ENCODE assay signal across 8 cellular contexts in genomic region chr12:52025301-52026172, GRCh38. TPM values are rescaled to one million over a fixed set of nuclear protein-coding genes. Genes with fewer than 3 reads are reported as not detected.
DNase-seq lines count a peak whose midpoint lies in the region; ATAC-seq and TF ChIP-seq lines count a peak whose summit lies in the region.

No MANE protein-coding gene starts in this region.

- no peaks in the 10 kb centered on the region for H3K9me3 ChIP-seq in ectodermal cell (ENCODE audit: control insufficient read depth, low read length)

- H3K27ac Mint-ChIP-seq in activated CD4-positive, alpha-beta memory T cell treated with anti-CD3 and anti-CD28 coated beads, Interleukin-2, amount 10 ng/mL, durations not matched to agents 7 days and 5 days: peak overlapping the region; percentile 98

- H3K27me3 ChIP-seq in ectodermal cell (ENCODE audit: control insufficient read depth, insufficient read depth, low read length, poor library complexity, severe bottlenecking): peaks cover 36% of the 10 kb centered on the region

- DNase-seq in HS-27A (ENCODE audit: low read depth): peak; percentile 68
- DNase-seq in NCI-H82 treated with DMSO at 0.1 percent for 48 hours (lab: John Stamatoyannopoulos, UW; ENCODE audit: unreplicated experiment): peak; percentile 77
- peak; percentile 88 for DNase-seq in activated CD4-positive, alpha-beta memory T cell treated with anti-CD3 and anti-CD28 coated beads, Interleukin-2, amount 10 ng/mL, durations not matched to agents 7 days and 5 days
- DNase-seq in lung microvascular endothelial cell (ENCODE audit: low read depth in 2 of 2): peak; percentile 86 to 92
- peak; percentile 62 to 69 (median 67) for DNase-seq in stimulated activated CD4-positive, alpha-beta T cell treated with anti-CD3 and anti-CD28 coated beads, TNF-alpha, amount 100 ng/mL, for 1 hour (ENCODE audit: low read depth in 3 of 3, low spot score in 1 of 3)

- POLR2A ChIA-PET in activated CD4-positive, alpha-beta memory T cell treated with anti-CD3 and anti-CD28 coated beads, Interleukin-2, amount 10 ng/mL, durations not matched to agents 7 days and 5 days (lab: Charles Lee): interaction anchor here (0.8 to 11.8 kb wide), 22 partner anchors 9 to 849 kb away, joined by 3 to 117 read pairs (median 5); partner anchors contain the start of genes ATG101, NR4A1 and TAMALIN

- CTCF ChIA-PET in activated CD4-positive, alpha-beta memory T cell treated with anti-CD3 and anti-CD28 coated beads, Interleukin-2, amount 10 ng/mL, durations not matched to agents 7 days and 5 days (lab: Charles Lee): interaction anchor here (0.6 to 12.6 kb wide), 46 partner anchors 8 to 1476 kb away, joined by 3 to 309 read pairs (median 6); partner anchors contain the start of genes ATG101, EIF4B, NR4A1 and SLC11A2

- TF ChIP-seq CTCF in GM12874 (IDR thresholded peaks at IDR 0.05; ENCODE audit: insufficient read depth, low read depth, low read length): peak; percentile 69

- ATAC-seq in GM18520 (IDR thresholded peaks at IDR 0.05; ENCODE audit: unreplicated experiment): no peak

- H3K4me1 Mint-ChIP-seq in activated CD4-positive, alpha-beta memory T cell treated with anti-CD3 and anti-CD28 coated beads, Interleukin-2, amount 10 ng/mL, durations not matched to agents 7 days and 5 days: peaks cover 39% of the 10 kb centered on the region

- H3K36me3 ChIP-seq in ectodermal cell (ENCODE audit: control insufficient read depth, insufficient read depth, low read length): no peaks in the 10 kb centered on the region

- H3K36me3 Mint-ChIP-seq in activated CD4-positive, alpha-beta memory T cell treated with anti-CD3 and anti-CD28 coated beads, Interleukin-2, amount 10 ng/mL, durations not matched to agents 7 days and 5 days (ENCODE audit: low read depth): no peaks in the 10 kb centered on the region

- no peaks in the 10 kb centered on the region for H3K9me3 Mint-ChIP-seq in activated CD4-positive, alpha-beta memory T cell treated with anti-CD3 and anti-CD28 coated beads, Interleukin-2, amount 10 ng/mL, durations not matched to agents 7 days and 5 days

- H3K27me3 Mint-ChIP-seq in activated CD4-positive, alpha-beta memory T cell treated with anti-CD3 and anti-CD28 coated beads, Interleukin-2, amount 10 ng/mL, durations not matched to agents 7 days and 5 days: peaks cover 1% of the 10 kb centered on the region

- H3K27ac ChIP-seq in ectodermal cell (ENCODE audit: insufficient read depth, low read depth, low read length, poor library complexity, severe bottlenecking): no peak overlapping the region

- peaks cover 29% of the 10 kb centered on the region for H3K4me1 ChIP-seq in ectodermal cell (ENCODE audit: control insufficient read depth, insufficient read depth, low read length)

- H3K4me3 Mint-ChIP-seq in activated CD4-positive, alpha-beta memory T cell treated with anti-CD3 and anti-CD28 coated beads, Interleukin-2, amount 10 ng/mL, durations not matched to agents 7 days and 5 days: peak overlapping the region; percentile 86

- 17 to 18% methylated on average over 36 of the region's 36 CpGs for WGBS in ectodermal cell, 2 experiments

- H3K4me3 ChIP-seq in ectodermal cell (ENCODE audit: insufficient read depth, low read depth, low read length): peak overlapping the region; percentile 24

RNA-seq across cellular contexts. Expression of gene TAMALIN, which starts 18.8 kb away (rescaled TPM):
- total RNA-seq in activated CD4-positive, alpha-beta memory T cell treated with anti-CD3 and anti-CD28 coated beads, Interleukin-2, amount 10 ng/mL, durations not matched to agents 7 days and 5 days: 1 to 10 TPM; 5.8 to 7.4 TPM
- polyA plus RNA-seq in ectodermal cell (2013, experiment 1 of 4): 6.8 TPM
- 6.3 TPM for polyA plus RNA-seq in ectodermal cell (2013, experiment 2 of 4)
- polyA plus RNA-seq in ectodermal cell (2013, experiment 3 of 4): 5.3 TPM
- 6.6 TPM for polyA plus RNA-seq in ectodermal cell (2013, experiment 4 of 4)
- total RNA-seq in lung microvascular endothelial cell: 17.9 and 26.4 TPM in 2 replicates

RNA-seq across cellular contexts. Expression of gene NR4A1, which starts 25.7 kb away (rescaled TPM):
- 10 to 100 TPM; 10.0 to 10.5 TPM for total RNA-seq in activated CD4-positive, alpha-beta memory T cell treated with anti-CD3 and anti-CD28 coated beads, Interleukin-2, amount 10 ng/mL, durations not matched to agents 7 days and 5 days
- polyA plus RNA-seq in ectodermal cell (2013, experiment 1 of 4): 18.6 TPM
- 13.7 TPM for polyA plus RNA-seq in ectodermal cell (2013, experiment 2 of 4)
- polyA plus RNA-seq in ectodermal cell (2013, experiment 3 of 4): 13.5 TPM
- 14.6 TPM for polyA plus RNA-seq in ectodermal cell (2013, experiment 4 of 4)
- 0.65 and 2.0 TPM in 2 replicates for total RNA-seq in lung microvascular endothelial cell

RNA-seq across cellular contexts. Expression of gene ATG101, which starts 44.2 kb away (rescaled TPM):
- total RNA-seq in activated CD4-positive, alpha-beta memory T cell treated with anti-CD3 and anti-CD28 coated beads, Interleukin-2, amount 10 ng/mL, durations not matched to agents 7 days and 5 days: 10 to 100 TPM; 30.5 to 30.8 TPM
- polyA plus RNA-seq in ectodermal cell (2013, experiment 1 of 4): 32.3 TPM
- 29.6 TPM for polyA plus RNA-seq in ectodermal cell (2013, experiment 2 of 4)
- polyA plus RNA-seq in ectodermal cell (2013, experiment 3 of 4): 19.9 TPM
- polyA plus RNA-seq in ectodermal cell (2013, experiment 4 of 4): 23.9 TPM
- total RNA-seq in lung microvascular endothelial cell: 41.8 and 66.5 TPM in 2 replicates

RNA-seq across cellular contexts. Expression of gene SMIM41, which starts 54.0 kb away (rescaled TPM):
- total RNA-seq in activated CD4-positive, alpha-beta memory T cell treated with anti-CD3 and anti-CD28 coated beads, Interleukin-2, amount 10 ng/mL, durations not matched to agents 7 days and 5 days: not detected
- polyA plus RNA-seq in ectodermal cell (2013, experiment 1 of 4): not detected
- polyA plus RNA-seq in ectodermal cell (2013, experiment 2 of 4): not detected
- polyA plus RNA-seq in ectodermal cell (2013, experiment 3 of 4): not detected
- polyA plus RNA-seq in ectodermal cell (2013, experiment 4 of 4): not detected
- under 0.01 TPM in 1 of 2 replicates, not detected in the other for total RNA-seq in lung microvascular endothelial cell
